In genomic region chr2:171004833-171005232, GRCh38 we compare ENCODE assay signal across 20 cellular contexts.
DNase-seq lines count a peak whose midpoint lies in the region; ATAC-seq and TF ChIP-seq lines count a peak whose summit lies in the region.
"Had no signal": no experiment of that assay in that cellular context is flagged by ENCODE, and none has a peak within 500 bp of the region (broad histone marks: within the 10 kb centered on the region; RNA-seq: fewer than 3 reads in every experiment).

No MANE protein-coding gene starts in this region.

- no peaks in the 10 kb centered on the region for H3K27me3 Mint-ChIP-seq in activated CD8-positive, alpha-beta T cell treated with anti-CD3 and anti-CD28 coated beads for 36 hours
- no peaks in the 10 kb centered on the region for H3K27me3 Mint-ChIP-seq in activated CD8-positive, alpha-beta T cell treated with anti-CD3 and anti-CD28 coated beads, Interleukin-2, amount 10 ng/mL, durations not matched to agents 7 days and 5 days (ENCODE audit: low read depth)
- H3K27me3 Mint-ChIP-seq in stimulated activated naive CD8-positive, alpha-beta T cell treated with anti-CD3 and anti-CD28 coated beads, Interleukin-15, amount 100 ng/mL, for 72 hours = no peaks in the 10 kb centered on the region
- no peaks in the 10 kb centered on the region for H3K27me3 Mint-ChIP-seq in nephron progenitor cell (ENCODE audit: low read depth, poor library complexity)
- H3K27me3 Mint-ChIP-seq: CD4-positive, alpha-beta T cell had no signal

- H3K4me3 Mint-ChIP-seq in activated CD8-positive, alpha-beta T cell treated with anti-CD3 and anti-CD28 coated beads for 36 hours = no peak overlapping the region
- no peak overlapping the region for H3K4me3 Mint-ChIP-seq in activated CD8-positive, alpha-beta T cell treated with anti-CD3 and anti-CD28 coated beads, Interleukin-2, amount 10 ng/mL, durations not matched to agents 7 days and 5 days
- H3K4me3 Mint-ChIP-seq in stimulated activated naive CD8-positive, alpha-beta T cell treated with anti-CD3 and anti-CD28 coated beads, Interleukin-15, amount 100 ng/mL, for 72 hours = no peak overlapping the region
- no peak overlapping the region for H3K4me3 Mint-ChIP-seq in nephron progenitor cell
- H3K4me3 Mint-ChIP-seq: CD4-positive, alpha-beta T cell had no signal

- intact Hi-C loops in activated CD8-positive, alpha-beta T cell treated with anti-CD3 and anti-CD28 coated beads for 36 hours (cut with micrococcal nuclease) = no loop called here

- peak overlapping the region; percentile 28 for H3K27ac Mint-ChIP-seq in activated CD8-positive, alpha-beta T cell treated with anti-CD3 and anti-CD28 coated beads for 36 hours
- H3K27ac Mint-ChIP-seq in activated CD8-positive, alpha-beta T cell treated with anti-CD3 and anti-CD28 coated beads, Interleukin-2, amount 10 ng/mL, durations not matched to agents 7 days and 5 days = no peak overlapping the region
- H3K27ac Mint-ChIP-seq in stimulated activated naive CD8-positive, alpha-beta T cell treated with anti-CD3 and anti-CD28 coated beads, Interleukin-15, amount 100 ng/mL, for 72 hours = no peak overlapping the region
- H3K27ac Mint-ChIP-seq in nephron progenitor cell = peak overlapping the region; percentile 35
- H3K27ac Mint-ChIP-seq: CD4-positive, alpha-beta T cell had no signal

- H3K4me1 Mint-ChIP-seq in activated CD8-positive, alpha-beta T cell treated with anti-CD3 and anti-CD28 coated beads for 36 hours (ENCODE audit: low read depth) = peaks cover 14% of the 10 kb centered on the region
- no peaks in the 10 kb centered on the region for H3K4me1 Mint-ChIP-seq in activated CD8-positive, alpha-beta T cell treated with anti-CD3 and anti-CD28 coated beads, Interleukin-2, amount 10 ng/mL, durations not matched to agents 7 days and 5 days (ENCODE audit: low read depth)
- H3K4me1 Mint-ChIP-seq in stimulated activated naive CD8-positive, alpha-beta T cell treated with anti-CD3 and anti-CD28 coated beads, Interleukin-15, amount 100 ng/mL, for 72 hours = no peaks in the 10 kb centered on the region
- no peaks in the 10 kb centered on the region for H3K4me1 Mint-ChIP-seq in nephron progenitor cell

- no peak for TF ChIP-seq CTCF in activated CD8-positive, alpha-beta T cell treated with anti-CD3 and anti-CD28 coated beads for 36 hours (IDR thresholded peaks at IDR 0.05)
- TF ChIP-seq CTCF in nephron progenitor cell (IDR thresholded peaks at IDR 0.05) = no peak

- H3K36me3 Mint-ChIP-seq in activated CD8-positive, alpha-beta T cell treated with anti-CD3 and anti-CD28 coated beads for 36 hours (ENCODE audit: low read depth) = peaks cover 35% of the 10 kb centered on the region
- H3K36me3 Mint-ChIP-seq in activated CD8-positive, alpha-beta T cell treated with anti-CD3 and anti-CD28 coated beads, Interleukin-2, amount 10 ng/mL, durations not matched to agents 7 days and 5 days (ENCODE audit: low read depth) = peaks cover 55% of the 10 kb centered on the region
- H3K36me3 Mint-ChIP-seq in nephron progenitor cell (ENCODE audit: low read depth) = peaks cover 75% of the 10 kb centered on the region

- H3K9me3 Mint-ChIP-seq in activated CD8-positive, alpha-beta T cell treated with anti-CD3 and anti-CD28 coated beads for 36 hours = no peaks in the 10 kb centered on the region
- no peaks in the 10 kb centered on the region for H3K9me3 Mint-ChIP-seq in activated CD8-positive, alpha-beta T cell treated with anti-CD3 and anti-CD28 coated beads, Interleukin-2, amount 10 ng/mL, durations not matched to agents 7 days and 5 days (ENCODE audit: insufficient read depth)
- H3K9me3 Mint-ChIP-seq in stimulated activated naive CD8-positive, alpha-beta T cell treated with anti-CD3 and anti-CD28 coated beads, Interleukin-15, amount 100 ng/mL, for 72 hours = no peaks in the 10 kb centered on the region
- H3K9me3 Mint-ChIP-seq in nephron progenitor cell = no peaks in the 10 kb centered on the region
- H3K9me3 Mint-ChIP-seq: CD4-positive, alpha-beta T cell had no signal

- DNase-seq in activated CD8-positive, alpha-beta T cell treated with anti-CD3 and anti-CD28 coated beads for 36 hours = no peak
- no peak for DNase-seq in activated CD8-positive, alpha-beta T cell treated with anti-CD3 and anti-CD28 coated beads, Interleukin-2, amount 10 ng/mL, durations not matched to agents 7 days and 5 days
- DNase-seq in stimulated activated naive CD8-positive, alpha-beta T cell treated with anti-CD3 and anti-CD28 coated beads, Interleukin-15, Interleukin-2, amounts not matched to agents 100 U/mL and 50 U/mL, for 24 hours = no peak
- DNase-seq in stimulated activated naive CD8-positive, alpha-beta T cell treated with anti-CD3 and anti-CD28 coated beads, Interleukin-15, amount 100 ng/mL, for 72 hours = no peak
- no peak for DNase-seq in nephron progenitor cell
- no peak for DNase-seq in DMS153 treated with DMSO at 0.1 percent for 48 hours (lab: John Stamatoyannopoulos, UW; ENCODE audit: unreplicated experiment)
- no peak for DNase-seq in NCI-H1694 treated with DMSO at 0.1 percent for 48 hours (lab: John Stamatoyannopoulos, UW)
- DNase-seq: AML-193; CD4-positive, alpha-beta T cell; DMS53; NCI-H1417; NCI-H187; NCI-H2081 treated with DMSO at 0.1 percent for 48 hours; NCI-H2171; NCI-H226; NCI-H510A; NCI-H69; SHP77 had no signal

- ATAC-seq in activated CD8-positive, alpha-beta T cell treated with anti-CD3 and anti-CD28 coated beads for 36 hours = no peak
- no peak for ATAC-seq in activated CD8-positive, alpha-beta T cell treated with anti-CD3 and anti-CD28 coated beads, Interleukin-2, amount 10 ng/mL, durations not matched to agents 7 days and 5 days
- peak; percentile 87 for ATAC-seq in stimulated activated naive CD8-positive, alpha-beta T cell treated with anti-CD3 and anti-CD28 coated beads, Interleukin-15, Interleukin-2, amounts not matched to agents 100 U/mL and 50 U/mL, for 24 hours
- no peak for ATAC-seq in stimulated activated naive CD8-positive, alpha-beta T cell treated with anti-CD3 and anti-CD28 coated beads, Interleukin-15, amount 100 ng/mL, for 72 hours
- ATAC-seq: A549, Panc1 had no signal

- POLR2A ChIA-PET in activated CD8-positive, alpha-beta T cell treated with anti-CD3 and anti-CD28 coated beads for 36 hours (lab: Charles Lee) = no interaction called here
- POLR2A ChIA-PET in activated CD8-positive, alpha-beta T cell treated with anti-CD3 and anti-CD28 coated beads, Interleukin-2, amount 10 ng/mL, durations not matched to agents 7 days and 5 days (lab: Charles Lee) = no interaction called here

- CTCF ChIA-PET in activated CD8-positive, alpha-beta T cell treated with anti-CD3 and anti-CD28 coated beads for 36 hours (lab: Charles Lee) = interaction anchor here (0.9 kb wide), 1 partner anchor 28 kb away, joined by 4 read pairs; no protein-coding TSS in a partner anchor
- CTCF ChIA-PET in activated CD8-positive, alpha-beta T cell treated with anti-CD3 and anti-CD28 coated beads, Interleukin-2, amount 10 ng/mL, durations not matched to agents 7 days and 5 days (lab: Charles Lee) = no interaction called here

Comparison
In these comparisons a context has a peak if more than half of its experiments do, and no peak if none do; other contexts are left out.
1. H3K27ac Mint-ChIP-seq: peak in activated CD8-positive, alpha-beta T cell treated with anti-CD3 and anti-CD28 coated beads for 36 hours (single experiment) and nephron progenitor cell (single experiment); none in activated CD8-positive, alpha-beta T cell treated with anti-CD3 and anti-CD28 coated beads, Interleukin-2, amount 10 ng/mL, durations not matched to agents 7 days and 5 days (single experiment) and stimulated activated naive CD8-positive, alpha-beta T cell treated with anti-CD3 and anti-CD28 coated beads, Interleukin-15, amount 100 ng/mL, for 72 hours (0 of 2).